25 cellular contexts compared by ENCODE assay signal in the genomic region with DNA sequence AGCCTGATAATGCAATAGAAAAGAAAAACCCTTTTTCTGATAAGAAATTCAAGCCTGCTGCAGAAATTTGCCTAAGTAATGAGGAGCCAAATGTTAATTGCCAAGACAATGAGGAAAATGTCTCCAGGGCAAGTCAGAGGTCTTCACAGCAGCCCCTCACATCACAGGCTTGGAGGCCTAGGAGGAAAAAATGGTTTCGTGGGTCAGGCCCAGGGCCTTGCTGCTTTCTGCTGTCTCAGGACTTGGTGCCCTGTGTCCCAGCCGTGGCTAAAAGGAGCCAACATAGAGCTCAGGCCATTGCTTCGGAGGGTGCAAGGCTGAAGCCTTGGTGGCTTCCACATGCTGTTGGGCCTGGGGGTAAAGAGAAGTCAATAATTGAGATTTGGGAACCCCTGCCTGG.
"Had no signal": no experiment of that assay in that cellular context is flagged by ENCODE, and none has a peak within 500 bp of the region (broad histone marks: within the 10 kb centered on the region; RNA-seq: fewer than 3 reads in every experiment).

No MANE protein-coding gene starts in this region.

- FAIRE-seq: HTR-8/SVneo had no signal

- H3K9me3 ChIP-seq: SK-N-SH had no signal

- H3K4me2 ChIP-seq: KMS-11, SK-N-SH had no signal

- H3K27ac Mint-ChIP-seq: T-cell had no signal

- ATAC-seq: Panc1, PC-3, T-cell had no signal

- H3K9ac ChIP-seq: KMS-11, SK-N-SH had no signal

- H3K27ac ChIP-seq: HL-60, KMS-11, RWPE1 had no signal

- H3K4me1 Mint-ChIP-seq: T-cell had no signal

- H3K4me3 Mint-ChIP-seq: T-cell had no signal

- DNase-seq: IMR-90, Kasumi-1, MM.1S, NCI-H1092 treated with DMSO at 0.1 percent for 48 hours, NCI-H1436, NCI-H187, NCI-H2029, NCI-H2081 treated with DMSO at 0.1 percent for 48 hours, NCI-H2171, NCI-H226, NCI-H446, NCI-H510A, NCI-H524 treated with DMSO at 0.1 percent for 48 hours, NCI-H69, NCI-H774, PC-3, SHP77, SK-N-SH, SW 1271, T-cell had no signal
